Comparison of ENCODE assay signal across 2 cellular contexts in the genomic region with DNA sequence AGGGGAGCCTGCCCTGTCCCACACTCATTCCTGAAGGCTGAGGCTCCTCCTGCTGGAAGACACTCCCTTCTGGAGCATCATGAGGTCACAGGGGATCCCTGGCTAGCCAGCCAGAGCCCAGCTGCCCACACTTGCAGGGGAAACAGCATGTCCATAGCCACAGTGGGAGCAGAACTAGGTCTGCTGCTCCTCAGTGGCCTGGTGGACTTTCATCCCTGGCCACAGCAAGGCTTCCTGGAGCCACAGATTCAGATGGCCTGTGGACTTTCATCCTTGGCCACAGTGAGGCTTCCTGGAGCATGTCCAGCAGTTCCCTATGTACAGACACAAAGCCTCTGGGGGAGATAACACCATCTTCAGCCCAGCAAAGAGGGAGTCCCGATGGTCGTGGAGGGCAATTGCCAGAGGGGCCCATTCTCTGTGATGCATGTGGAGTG.
TF ChIP-seq lines count a peak whose summit lies in the region.

No MANE protein-coding gene starts in this region.

TF ChIP-seq in HepG2, 621 proteins besides CTCF, POLR2A, EP300 and RAD21 (continues in another document):
- TF ChIP-seq ZNF687 (CRISPR knock-in tag; IDR thresholded peaks at IDR 0.05) (peak; percentile 63), RARG (CRISPR knock-in tag; IDR thresholded peaks at IDR 0.05; ENCODE audit: low read depth) (no peak), NCOA2 (CRISPR knock-in tag; IDR thresholded peaks at IDR 0.05) (peak; percentile 39; the same call in 1 of the 2 replicates), NR2F6 (IDR thresholded peaks at IDR 0.05) (no peak), NR2F6 (CRISPR knock-in tag; IDR thresholded peaks at IDR 0.05) (0 out of 2 replicates have a peak, but pooled peaks have one; percentile 11), GATAD2A (CRISPR knock-in tag; IDR thresholded peaks at IDR 0.05) (peak; percentile 86), MED1 (CRISPR knock-in tag; IDR thresholded peaks at IDR 0.05) (peak; percentile 62), ZNF280B (CRISPR knock-in tag; IDR thresholded peaks at IDR 0.05; ENCODE audit: borderline replicate concordance) (no peak), PAXIP1 (CRISPR knock-in tag; conservative IDR thresholded peaks at IDR 0.05) (peak; percentile 80), NCOA5 (CRISPR knock-in tag; IDR thresholded peaks at IDR 0.05) (no peak), FOXJ3 (CRISPR knock-in tag; IDR thresholded peaks at IDR 0.05; ENCODE audit: borderline replicate concordance) (no peak), ZBTB7B (CRISPR knock-in tag; IDR thresholded peaks at IDR 0.05) (peak; percentile 68; the same call in 1 of the 2 replicates)
- TF ChIP-seq, protein P1, sequence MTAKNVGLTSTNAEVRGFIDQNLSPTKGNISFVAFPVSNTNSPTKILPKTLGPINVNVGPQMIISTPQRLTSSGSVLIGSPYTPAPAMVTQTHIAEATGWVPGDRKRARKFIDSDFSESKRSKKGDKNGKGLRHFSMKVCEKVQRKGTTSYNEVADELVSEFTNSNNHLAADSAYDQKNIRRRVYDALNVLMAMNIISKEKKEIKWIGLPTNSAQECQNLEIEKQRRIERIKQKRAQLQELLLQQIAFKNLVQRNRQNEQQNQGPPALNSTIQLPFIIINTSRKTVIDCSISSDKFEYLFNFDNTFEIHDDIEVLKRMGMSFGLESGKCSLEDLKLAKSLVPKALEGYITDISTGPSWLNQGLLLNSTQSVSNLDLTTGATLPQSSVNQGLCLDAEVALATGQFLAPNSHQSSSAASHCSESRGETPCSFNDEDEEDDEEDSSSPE (CRISPR knock-in tag; IDR thresholded peaks at IDR 0.05) = no peak

TF ChIP-seq in GM23338, 12 proteins besides CTCF, POLR2A, EP300 and RAD21:
- TF ChIP-seq CREB1 (CRISPR knock-in tag; IDR thresholded peaks at IDR 0.05; ENCODE audit: low read depth) (no peak), ZNF114 (CRISPR knock-in tag; IDR thresholded peaks at IDR 0.05) (no peak), EZH2phosphoT487 (IDR thresholded peaks at IDR 0.05; ENCODE audit: unreplicated experiment) (no peak), STAT1 (IDR thresholded peaks at IDR 0.05; ENCODE audit: unreplicated experiment) (no peak), ETS1 (IDR thresholded peaks at IDR 0.05) (no peak), POLR2AphosphoS5 (IDR thresholded peaks at IDR 0.05; ENCODE audit: low read depth) (no peak), JUNB (IDR thresholded peaks at IDR 0.05; ENCODE audit: unreplicated experiment) (no peak), NANOG (IDR thresholded peaks at IDR 0.05; ENCODE audit: borderline replicate concordance) (no peak), EZH2 (IDR thresholded peaks at IDR 0.05; ENCODE audit: low read depth, unreplicated experiment) (no peak), ZNF331 (CRISPR knock-in tag; IDR thresholded peaks at IDR 0.05; ENCODE audit: low read depth) (no peak)
- TF ChIP-seq, protein P2, sequence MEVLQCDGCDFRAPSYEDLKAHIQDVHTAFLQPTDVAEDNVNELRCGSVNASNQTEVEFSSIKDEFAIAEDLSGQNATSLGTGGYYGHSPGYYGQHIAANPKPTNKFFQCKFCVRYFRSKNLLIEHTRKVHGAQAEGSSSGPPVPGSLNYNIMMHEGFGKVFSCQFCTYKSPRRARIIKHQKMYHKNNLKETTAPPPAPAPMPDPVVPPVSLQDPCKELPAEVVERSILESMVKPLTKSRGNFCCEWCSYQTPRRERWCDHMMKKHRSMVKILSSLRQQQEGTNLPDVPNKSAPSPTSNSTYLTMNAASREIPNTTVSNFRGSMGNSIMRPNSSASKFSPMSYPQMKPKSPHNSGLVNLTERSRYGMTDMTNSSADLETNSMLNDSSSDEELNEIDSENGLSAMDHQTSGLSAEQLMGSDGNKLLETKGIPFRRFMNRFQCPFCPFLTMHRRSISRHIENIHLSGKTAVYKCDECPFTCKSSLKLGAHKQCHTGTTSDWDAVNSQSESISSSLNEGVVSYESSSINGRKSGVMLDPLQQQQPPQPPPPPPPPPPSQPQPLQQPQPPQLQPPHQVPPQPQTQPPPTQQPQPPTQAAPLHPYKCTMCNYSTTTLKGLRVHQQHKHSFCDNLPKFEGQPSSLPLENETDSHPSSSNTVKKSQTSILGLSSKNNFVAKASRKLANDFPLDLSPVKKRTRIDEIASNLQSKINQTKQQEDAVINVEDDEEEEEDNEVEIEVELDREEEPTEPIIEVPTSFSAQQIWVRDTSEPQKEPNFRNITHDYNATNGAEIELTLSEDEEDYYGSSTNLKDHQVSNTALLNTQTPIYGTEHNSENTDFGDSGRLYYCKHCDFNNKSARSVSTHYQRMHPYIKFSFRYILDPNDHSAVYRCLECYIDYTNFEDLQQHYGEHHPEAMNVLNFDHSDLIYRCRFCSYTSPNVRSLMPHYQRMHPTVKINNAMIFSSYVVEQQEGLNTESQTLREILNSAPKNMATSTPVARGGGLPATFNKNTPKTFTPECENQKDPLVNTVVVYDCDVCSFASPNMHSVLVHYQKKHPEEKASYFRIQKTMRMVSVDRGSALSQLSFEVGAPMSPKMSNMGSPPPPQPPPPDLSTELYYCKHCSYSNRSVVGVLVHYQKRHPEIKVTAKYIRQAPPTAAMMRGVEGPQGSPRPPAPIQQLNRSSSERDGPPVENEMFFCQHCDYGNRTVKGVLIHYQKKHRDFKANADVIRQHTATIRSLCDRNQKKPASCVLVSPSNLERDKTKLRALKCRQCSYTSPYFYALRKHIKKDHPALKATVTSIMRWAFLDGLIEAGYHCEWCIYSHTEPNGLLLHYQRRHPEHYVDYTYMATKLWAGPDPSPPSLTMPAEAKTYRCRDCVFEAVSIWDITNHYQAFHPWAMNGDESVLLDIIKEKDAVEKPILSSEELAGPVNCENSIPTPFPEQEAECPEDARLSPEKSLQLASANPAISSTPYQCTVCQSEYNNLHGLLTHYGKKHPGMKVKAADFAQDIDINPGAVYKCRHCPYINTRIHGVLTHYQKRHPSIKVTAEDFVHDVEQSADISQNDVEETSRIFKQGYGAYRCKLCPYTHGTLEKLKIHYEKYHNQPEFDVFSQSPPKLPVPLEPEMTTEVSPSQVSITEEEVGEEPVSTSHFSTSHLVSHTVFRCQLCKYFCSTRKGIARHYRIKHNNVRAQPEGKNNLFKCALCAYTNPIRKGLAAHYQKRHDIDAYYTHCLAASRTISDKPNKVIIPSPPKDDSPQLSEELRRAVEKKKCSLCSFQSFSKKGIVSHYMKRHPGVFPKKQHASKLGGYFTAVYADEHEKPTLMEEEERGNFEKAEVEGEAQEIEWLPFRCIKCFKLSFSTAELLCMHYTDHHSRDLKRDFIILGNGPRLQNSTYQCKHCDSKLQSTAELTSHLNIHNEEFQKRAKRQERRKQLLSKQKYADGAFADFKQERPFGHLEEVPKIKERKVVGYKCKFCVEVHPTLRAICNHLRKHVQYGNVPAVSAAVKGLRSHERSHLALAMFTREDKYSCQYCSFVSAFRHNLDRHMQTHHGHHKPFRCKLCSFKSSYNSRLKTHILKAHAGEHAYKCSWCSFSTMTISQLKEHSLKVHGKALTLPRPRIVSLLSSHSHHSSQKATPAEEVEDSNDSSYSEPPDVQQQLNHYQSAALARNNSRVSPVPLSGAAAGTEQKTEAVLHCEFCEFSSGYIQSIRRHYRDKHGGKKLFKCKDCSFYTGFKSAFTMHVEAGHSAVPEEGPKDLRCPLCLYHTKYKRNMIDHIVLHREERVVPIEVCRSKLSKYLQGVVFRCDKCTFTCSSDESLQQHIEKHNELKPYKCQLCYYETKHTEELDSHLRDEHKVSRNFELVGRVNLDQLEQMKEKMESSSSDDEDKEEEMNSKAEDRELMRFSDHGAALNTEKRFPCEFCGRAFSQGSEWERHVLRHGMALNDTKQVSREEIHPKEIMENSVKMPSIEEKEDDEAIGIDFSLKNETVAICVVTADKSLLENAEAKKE (CRISPR knock-in tag; IDR thresholded peaks at IDR 0.05) = no peak
- TF ChIP-seq, protein P3, sequence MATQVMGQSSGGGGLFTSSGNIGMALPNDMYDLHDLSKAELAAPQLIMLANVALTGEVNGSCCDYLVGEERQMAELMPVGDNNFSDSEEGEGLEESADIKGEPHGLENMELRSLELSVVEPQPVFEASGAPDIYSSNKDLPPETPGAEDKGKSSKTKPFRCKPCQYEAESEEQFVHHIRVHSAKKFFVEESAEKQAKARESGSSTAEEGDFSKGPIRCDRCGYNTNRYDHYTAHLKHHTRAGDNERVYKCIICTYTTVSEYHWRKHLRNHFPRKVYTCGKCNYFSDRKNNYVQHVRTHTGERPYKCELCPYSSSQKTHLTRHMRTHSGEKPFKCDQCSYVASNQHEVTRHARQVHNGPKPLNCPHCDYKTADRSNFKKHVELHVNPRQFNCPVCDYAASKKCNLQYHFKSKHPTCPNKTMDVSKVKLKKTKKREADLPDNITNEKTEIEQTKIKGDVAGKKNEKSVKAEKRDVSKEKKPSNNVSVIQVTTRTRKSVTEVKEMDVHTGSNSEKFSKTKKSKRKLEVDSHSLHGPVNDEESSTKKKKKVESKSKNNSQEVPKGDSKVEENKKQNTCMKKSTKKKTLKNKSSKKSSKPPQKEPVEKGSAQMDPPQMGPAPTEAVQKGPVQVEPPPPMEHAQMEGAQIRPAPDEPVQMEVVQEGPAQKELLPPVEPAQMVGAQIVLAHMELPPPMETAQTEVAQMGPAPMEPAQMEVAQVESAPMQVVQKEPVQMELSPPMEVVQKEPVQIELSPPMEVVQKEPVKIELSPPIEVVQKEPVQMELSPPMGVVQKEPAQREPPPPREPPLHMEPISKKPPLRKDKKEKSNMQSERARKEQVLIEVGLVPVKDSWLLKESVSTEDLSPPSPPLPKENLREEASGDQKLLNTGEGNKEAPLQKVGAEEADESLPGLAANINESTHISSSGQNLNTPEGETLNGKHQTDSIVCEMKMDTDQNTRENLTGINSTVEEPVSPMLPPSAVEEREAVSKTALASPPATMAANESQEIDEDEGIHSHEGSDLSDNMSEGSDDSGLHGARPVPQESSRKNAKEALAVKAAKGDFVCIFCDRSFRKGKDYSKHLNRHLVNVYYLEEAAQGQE (IDR thresholded peaks at IDR 0.05; ENCODE audit: unreplicated experiment) = no peak
